Comparison of ENCODE assay signal across 1 cellular context in the genomic region with DNA sequence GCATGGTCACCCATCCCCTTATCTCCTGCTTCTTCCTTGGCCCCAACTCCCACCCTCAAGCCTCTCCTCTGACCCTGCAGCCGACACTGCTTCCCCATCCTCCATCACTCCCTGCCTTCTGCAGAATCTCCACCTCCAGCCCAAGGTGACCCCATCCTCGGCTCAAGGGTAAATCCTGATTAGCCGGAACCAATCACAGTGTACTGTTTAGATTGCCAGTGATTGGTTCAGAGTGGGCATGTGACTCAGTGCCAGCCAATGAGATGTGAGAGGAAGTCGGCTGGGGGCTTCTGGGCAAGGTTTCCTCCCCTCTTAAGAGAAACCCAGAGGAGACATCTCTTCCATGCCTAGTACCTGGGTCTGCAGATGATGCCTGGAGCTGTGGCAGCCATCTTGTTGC.
A peak's percentile ranks its signal among the peaks of the same experiment; 100 is the strongest.
TF ChIP-seq lines count a peak whose summit lies in the region.

No MANE protein-coding gene starts in this region.

TF ChIP-seq in K562, 482 proteins besides CTCF, POLR2A, EP300 and RAD21 (continued from another document):
- TF ChIP-seq SPI1 (IDR thresholded peaks at IDR 0.05; ENCODE audit: borderline replicate concordance, low read depth, low read length) (0 out of 2 replicates have a peak, but pooled peaks have one; percentile 1), ZNF121 (CRISPR knock-in tag; conservative IDR thresholded peaks at IDR 0.05) (no peak), SIRT6 (IDR thresholded peaks at IDR 0.05; ENCODE audit: low read depth, low read length) (no peak), ESRRA (IDR thresholded peaks at IDR 0.05; ENCODE audit: borderline replicate concordance, low read depth) (peak; percentile 71; the same call in 1 of the 2 replicates), FOS (IDR thresholded peaks at IDR 0.05; ENCODE audit: extremely low read depth, insufficient read length) (peak; percentile 28), CCNT2 (IDR thresholded peaks at IDR 0.05; ENCODE audit: borderline replicate concordance, extremely low read depth, insufficient read length, low read depth, low read length) (no peak), CHD2 (IDR thresholded peaks at IDR 0.05; ENCODE audit: low read depth, low read length) (no peak), KLF1 (tag; IDR thresholded peaks at IDR 0.05) (no peak), ZNF134 (CRISPR knock-in tag; conservative IDR thresholded peaks at IDR 0.05) (no peak), ESRRB (CRISPR knock-in tag; IDR thresholded peaks at IDR 0.05; ENCODE audit: borderline replicate concordance) (no peak), ZNF354B (CRISPR knock-in tag; IDR thresholded peaks at IDR 0.05) (no peak), CHCHD3 (CRISPR knock-in tag; IDR thresholded peaks at IDR 0.05) (no peak), ZNF644 (tag; IDR thresholded peaks at IDR 0.05; ENCODE audit: low read depth) (no peak), ZNF740 (CRISPR knock-in tag; IDR thresholded peaks at IDR 0.05) (no peak), ZNF740 (tag; IDR thresholded peaks at IDR 0.05) (no peak), USF1 (CRISPR knock-in tag; IDR thresholded peaks at IDR 0.05) (peak; percentile 91), ZNF239 (CRISPR knock-in tag; IDR thresholded peaks at IDR 0.05) (no peak), SMARCA4 (IDR thresholded peaks at IDR 0.05) (no peak), THRA (IDR thresholded peaks at IDR 0.05) (no peak), USF2 (CRISPR knock-in tag; IDR thresholded peaks at IDR 0.05) (peak; percentile 90)
- TF ChIP-seq, protein P1, sequence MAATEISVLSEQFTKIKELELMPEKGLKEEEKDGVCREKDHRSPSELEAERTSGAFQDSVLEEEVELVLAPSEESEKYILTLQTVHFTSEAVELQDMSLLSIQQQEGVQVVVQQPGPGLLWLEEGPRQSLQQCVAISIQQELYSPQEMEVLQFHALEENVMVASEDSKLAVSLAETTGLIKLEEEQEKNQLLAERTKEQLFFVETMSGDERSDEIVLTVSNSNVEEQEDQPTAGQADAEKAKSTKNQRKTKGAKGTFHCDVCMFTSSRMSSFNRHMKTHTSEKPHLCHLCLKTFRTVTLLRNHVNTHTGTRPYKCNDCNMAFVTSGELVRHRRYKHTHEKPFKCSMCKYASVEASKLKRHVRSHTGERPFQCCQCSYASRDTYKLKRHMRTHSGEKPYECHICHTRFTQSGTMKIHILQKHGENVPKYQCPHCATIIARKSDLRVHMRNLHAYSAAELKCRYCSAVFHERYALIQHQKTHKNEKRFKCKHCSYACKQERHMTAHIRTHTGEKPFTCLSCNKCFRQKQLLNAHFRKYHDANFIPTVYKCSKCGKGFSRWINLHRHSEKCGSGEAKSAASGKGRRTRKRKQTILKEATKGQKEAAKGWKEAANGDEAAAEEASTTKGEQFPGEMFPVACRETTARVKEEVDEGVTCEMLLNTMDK (IDR thresholded peaks at IDR 0.05; ENCODE audit: borderline replicate concordance, insufficient read depth, low read depth, low read length, poor library complexity, severe bottlenecking), result no peak
- TF ChIP-seq, protein P2, sequence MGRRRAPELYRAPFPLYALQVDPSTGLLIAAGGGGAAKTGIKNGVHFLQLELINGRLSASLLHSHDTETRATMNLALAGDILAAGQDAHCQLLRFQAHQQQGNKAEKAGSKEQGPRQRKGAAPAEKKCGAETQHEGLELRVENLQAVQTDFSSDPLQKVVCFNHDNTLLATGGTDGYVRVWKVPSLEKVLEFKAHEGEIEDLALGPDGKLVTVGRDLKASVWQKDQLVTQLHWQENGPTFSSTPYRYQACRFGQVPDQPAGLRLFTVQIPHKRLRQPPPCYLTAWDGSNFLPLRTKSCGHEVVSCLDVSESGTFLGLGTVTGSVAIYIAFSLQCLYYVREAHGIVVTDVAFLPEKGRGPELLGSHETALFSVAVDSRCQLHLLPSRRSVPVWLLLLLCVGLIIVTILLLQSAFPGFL (CRISPR knock-in tag; IDR thresholded peaks at IDR 0.05), result no peak
